Comparison of ENCODE assay signal across 30 cellular contexts in the genomic region with DNA sequence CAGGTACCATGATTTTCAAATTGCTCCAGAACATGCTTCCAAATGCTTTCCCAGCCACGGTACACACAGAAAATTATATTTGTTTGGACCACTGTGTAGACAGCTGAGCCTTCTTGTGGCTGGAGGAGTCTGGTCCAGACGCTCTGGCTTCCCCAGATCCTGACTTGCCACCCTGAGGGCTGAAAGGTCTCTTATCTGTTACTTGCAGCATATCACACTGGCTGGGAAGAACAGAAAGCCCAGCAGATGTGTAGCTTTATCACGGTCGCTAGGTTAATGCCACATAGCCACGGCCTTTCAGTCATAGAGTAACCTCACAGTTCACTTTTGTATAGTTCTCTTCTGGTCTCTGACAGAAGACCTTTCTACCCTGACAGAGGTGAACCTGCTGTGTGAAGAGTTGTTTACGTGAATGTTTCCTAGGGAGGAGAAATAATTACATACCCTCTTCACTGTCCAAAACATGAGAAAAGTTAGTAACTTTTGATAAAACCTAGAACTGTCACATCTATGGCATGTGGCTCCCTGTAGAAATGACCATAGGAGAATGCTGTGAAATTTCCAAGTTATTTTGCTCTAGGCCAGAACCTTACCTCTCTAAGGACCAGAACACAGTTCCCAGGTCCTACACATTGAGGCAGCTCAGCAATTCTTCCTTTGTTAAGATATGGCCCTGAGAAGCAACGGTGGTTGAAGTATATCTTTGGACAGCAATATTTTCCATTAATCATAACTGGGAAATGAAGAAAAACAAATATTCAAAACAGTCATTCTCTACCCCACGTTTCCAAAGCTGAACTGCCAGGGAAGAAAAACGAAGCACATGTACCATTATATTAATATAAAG.
"Had no signal": no experiment of that assay in that cellular context is flagged by ENCODE, and none has a peak within 500 bp of the region (broad histone marks: within the 10 kb centered on the region; RNA-seq: fewer than 3 reads in every experiment).

No MANE protein-coding gene starts in this region.

- ATAC-seq: activated CD4-positive, CD25-positive, alpha-beta regulatory T cell treated with anti-CD3 and anti-CD28 coated beads, Interleukin-2, amount 50 U/mL, for 24 hours; activated CD8-positive, alpha-beta T cell treated with anti-CD3 and anti-CD28 coated beads, Interleukin-2, amount 10 ng/mL, durations not matched to agents 7 days and 5 days; heart right ventricle; left colon; lower lobe of right lung; naive thymus-derived CD4-positive, alpha-beta T cell; stimulated activated naive B cell treated with anti-CD40 and anti-IgM and Interleukin-4, amounts not matched to agents 10 μg/mL and 1 μg/mL and 100 μg/mL, for 72 hours had no signal

- H3K4me2 ChIP-seq: smooth muscle cell had no signal

- H3K9me3 Mint-ChIP-seq: activated CD4-positive, alpha-beta T cell treated with anti-CD3 and anti-CD28 coated beads, Interleukin-2, amount 10 ng/mL, durations not matched to agents 24 days and 14 days; activated naive CD4-positive, alpha-beta T cell treated with anti-CD3 and anti-CD28 coated beads, Interleukin-2, amount 10 ng/mL, durations not matched to agents 7 days and 5 days; dendritic cell treated with granulocyte-macrophage colony-stimulating factor and Interleukin-4, amounts not matched to agents 40 ng/mL and 50 ng/mL, for 4 days; naive thymus-derived CD4-positive, alpha-beta T cell; neural crest cell; stimulated activated naive B cell treated with anti-CD40 and anti-IgM and Interleukin-4, amounts not matched to agents 10 μg/mL and 1 μg/mL and 100 μg/mL, for 72 hours had no signal

- H3K27me3 ChIP-seq: brain microvascular endothelial cell, heart right ventricle, sigmoid colon, transverse colon, uterus had no signal

- H3K4me3 Mint-ChIP-seq: activated CD4-positive, alpha-beta T cell treated with anti-CD3 and anti-CD28 coated beads, Interleukin-2, amount 10 ng/mL, durations not matched to agents 24 days and 14 days; activated CD8-positive, alpha-beta T cell treated with anti-CD3 and anti-CD28 coated beads, Interleukin-2, amount 10 ng/mL, durations not matched to agents 7 days and 5 days; activated naive CD4-positive, alpha-beta T cell treated with anti-CD3 and anti-CD28 coated beads, Interleukin-2, amount 10 ng/mL, durations not matched to agents 7 days and 5 days; dendritic cell treated with granulocyte-macrophage colony-stimulating factor and Interleukin-4, amounts not matched to agents 40 ng/mL and 50 ng/mL, for 4 days; naive thymus-derived CD4-positive, alpha-beta T cell; neural crest cell; stimulated activated naive B cell treated with anti-CD40 and anti-IgM and Interleukin-4, amounts not matched to agents 10 μg/mL and 1 μg/mL and 100 μg/mL, for 72 hours had no signal

- H3K4me1 Mint-ChIP-seq: activated naive CD4-positive, alpha-beta T cell treated with anti-CD3 and anti-CD28 coated beads, Interleukin-2, amount 10 ng/mL, durations not matched to agents 7 days and 5 days; naive thymus-derived CD4-positive, alpha-beta T cell; neural crest cell; stimulated activated naive B cell treated with anti-CD40 and anti-IgM and Interleukin-4, amounts not matched to agents 10 μg/mL and 1 μg/mL and 100 μg/mL, for 72 hours had no signal

- H3K27me3 Mint-ChIP-seq: activated CD4-positive, alpha-beta T cell treated with anti-CD3 and anti-CD28 coated beads, Interleukin-2, amount 10 ng/mL, durations not matched to agents 24 days and 14 days; activated naive CD4-positive, alpha-beta T cell treated with anti-CD3 and anti-CD28 coated beads, Interleukin-2, amount 10 ng/mL, durations not matched to agents 7 days and 5 days; dendritic cell treated with granulocyte-macrophage colony-stimulating factor and Interleukin-4, amounts not matched to agents 40 ng/mL and 50 ng/mL, for 4 days; naive thymus-derived CD4-positive, alpha-beta T cell; stimulated activated naive B cell treated with anti-CD40 and anti-IgM and Interleukin-4, amounts not matched to agents 10 μg/mL and 1 μg/mL and 100 μg/mL, for 72 hours had no signal

- DNase-seq: activated CD4-positive, alpha-beta T cell treated with anti-CD3 and anti-CD28 coated beads, Interleukin-2, amount 10 ng/mL, durations not matched to agents 24 days and 14 days; activated CD8-positive, alpha-beta T cell treated with anti-CD3 and anti-CD28 coated beads, Interleukin-2, amount 10 ng/mL, durations not matched to agents 7 days and 5 days; activated effector memory CD4-positive, alpha-beta T cell treated with anti-CD3 and anti-CD28 coated beads, Interleukin-2, amount 50 U/mL, for 16 hours; activated naive CD4-positive, alpha-beta T cell treated with anti-CD3 and anti-CD28 coated beads, Interleukin-2, amount 10 ng/mL, durations not matched to agents 7 days and 5 days; activated T-cell treated with anti-CD3 and anti-CD28 coated beads, Interleukin-2, amount 50 U/mL, for 1 hour; aorta; brain microvascular endothelial cell; caudate nucleus; effector CD4-positive, alpha-beta T cell; foreskin fibroblast; heart right ventricle; left colon; lower lobe of right lung; naive thymus-derived CD4-positive, alpha-beta T cell; occipital lobe; posterior cingulate gyrus; retina; sigmoid colon; stimulated activated CD4-positive, alpha-beta T cell treated with anti-CD3 and anti-CD28 coated beads, Interleukin-15, amount 100 ng/mL, for 24 hours; stimulated activated naive B cell treated with anti-CD40 and anti-IgM and Interleukin-4, amounts not matched to agents 10 μg/mL and 1 μg/mL and 100 μg/mL, for 72 hours; T-helper 9 cell; transverse colon; uterus had no signal

- H3K27ac Mint-ChIP-seq: activated CD4-positive, alpha-beta T cell treated with anti-CD3 and anti-CD28 coated beads, Interleukin-2, amount 10 ng/mL, durations not matched to agents 24 days and 14 days; activated CD8-positive, alpha-beta T cell treated with anti-CD3 and anti-CD28 coated beads, Interleukin-2, amount 10 ng/mL, durations not matched to agents 7 days and 5 days; activated naive CD4-positive, alpha-beta T cell treated with anti-CD3 and anti-CD28 coated beads, Interleukin-2, amount 10 ng/mL, durations not matched to agents 7 days and 5 days; dendritic cell treated with granulocyte-macrophage colony-stimulating factor and Interleukin-4, amounts not matched to agents 40 ng/mL and 50 ng/mL, for 4 days; stimulated activated naive B cell treated with anti-CD40 and anti-IgM and Interleukin-4, amounts not matched to agents 10 μg/mL and 1 μg/mL and 100 μg/mL, for 72 hours had no signal

- H3K4me1 ChIP-seq: lower lobe of right lung, sigmoid colon, uterus had no signal

- H3K9me3 ChIP-seq: heart right ventricle, lower lobe of right lung, sigmoid colon, transverse colon, uterus had no signal

- FAIRE-seq: endometrium, keratinocyte had no signal

- H3K27ac ChIP-seq: brain microvascular endothelial cell, heart right ventricle, lower lobe of right lung, sigmoid colon, transverse colon, uterus, VCaP had no signal

- H3K4me3 ChIP-seq: heart right ventricle, lower lobe of right lung, sigmoid colon, smooth muscle cell, transverse colon, uterus had no signal

- H3K36me3 ChIP-seq: brain microvascular endothelial cell, uterus had no signal
